ENCODE assay signal across 1 cellular context in the genomic region with DNA sequence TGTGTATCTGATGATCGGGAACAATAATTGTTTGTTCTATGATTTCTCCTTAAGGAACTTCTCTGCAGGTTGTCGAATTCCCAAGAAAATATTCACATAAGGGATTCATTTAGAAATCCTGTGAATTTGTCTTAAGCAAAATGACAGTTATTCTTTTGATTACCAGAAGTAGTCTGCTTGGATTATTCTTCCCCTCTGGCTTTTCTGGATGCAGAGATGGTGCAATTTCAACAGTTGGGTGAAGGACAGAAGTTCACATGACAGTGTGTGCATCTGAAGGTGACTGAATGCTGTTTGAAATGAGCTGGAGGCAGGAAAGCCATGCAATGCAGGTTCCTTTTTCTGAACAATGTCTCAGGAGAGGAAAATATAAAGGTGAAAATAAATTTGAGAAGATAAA.
TF ChIP-seq lines count a peak whose summit lies in the region.

No MANE protein-coding gene starts in this region.

TF ChIP-seq in HepG2, 621 proteins besides CTCF, POLR2A, EP300 and RAD21 (continued from another document and continues in another):
- TF ChIP-seq, protein P1, sequence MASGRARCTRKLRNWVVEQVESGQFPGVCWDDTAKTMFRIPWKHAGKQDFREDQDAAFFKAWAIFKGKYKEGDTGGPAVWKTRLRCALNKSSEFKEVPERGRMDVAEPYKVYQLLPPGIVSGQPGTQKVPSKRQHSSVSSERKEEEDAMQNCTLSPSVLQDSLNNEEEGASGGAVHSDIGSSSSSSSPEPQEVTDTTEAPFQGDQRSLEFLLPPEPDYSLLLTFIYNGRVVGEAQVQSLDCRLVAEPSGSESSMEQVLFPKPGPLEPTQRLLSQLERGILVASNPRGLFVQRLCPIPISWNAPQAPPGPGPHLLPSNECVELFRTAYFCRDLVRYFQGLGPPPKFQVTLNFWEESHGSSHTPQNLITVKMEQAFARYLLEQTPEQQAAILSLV (CRISPR knock-in tag; IDR thresholded peaks at IDR 0.05; ENCODE audit: borderline replicate concordance): no peak
- no peak for TF ChIP-seq ZNF335 (CRISPR knock-in tag; IDR thresholded peaks at IDR 0.05)
- peak; percentile 81 for TF ChIP-seq CEBPG (CRISPR knock-in tag; IDR thresholded peaks at IDR 0.05)
- no peak for TF ChIP-seq REXO4 (CRISPR knock-in tag; IDR thresholded peaks at IDR 0.05; ENCODE audit: borderline replicate concordance)
- no peak for TF ChIP-seq SRSF9 (IDR thresholded peaks at IDR 0.05; ENCODE audit: borderline replicate concordance, insufficient read depth, low read depth, low read length, poor library complexity, severe bottlenecking)
- no peak for TF ChIP-seq RCOR2 (CRISPR knock-in tag; IDR thresholded peaks at IDR 0.05)
- no peak for TF ChIP-seq ZNF780A (CRISPR knock-in tag; IDR thresholded peaks at IDR 0.05)
- TF ChIP-seq PAX8 (CRISPR knock-in tag; IDR thresholded peaks at IDR 0.05; ENCODE audit: borderline replicate concordance): no peak
- TF ChIP-seq ZNF326 (CRISPR knock-in tag; IDR thresholded peaks at IDR 0.05; ENCODE audit: borderline replicate concordance): no peak
- no peak for TF ChIP-seq ATF7-NPFF (CRISPR knock-in tag; IDR thresholded peaks at IDR 0.05; ENCODE audit: low read depth)
- no peak for TF ChIP-seq ZNF10 (CRISPR knock-in tag; IDR thresholded peaks at IDR 0.05; ENCODE audit: borderline replicate concordance, low read depth)
- no peak for TF ChIP-seq ZNF790 (CRISPR knock-in tag; IDR thresholded peaks at IDR 0.05; ENCODE audit: borderline replicate concordance)
- TF ChIP-seq ZNF343 (CRISPR knock-in tag; IDR thresholded peaks at IDR 0.05): no peak
- TF ChIP-seq HMG20B (CRISPR knock-in tag; conservative IDR thresholded peaks at IDR 0.05): no peak
- no peak for TF ChIP-seq ZFY (CRISPR knock-in tag; IDR thresholded peaks at IDR 0.05)
- no peak for TF ChIP-seq ZC3H13 (CRISPR knock-in tag; IDR thresholded peaks at IDR 0.05)
- TF ChIP-seq, protein P2, sequence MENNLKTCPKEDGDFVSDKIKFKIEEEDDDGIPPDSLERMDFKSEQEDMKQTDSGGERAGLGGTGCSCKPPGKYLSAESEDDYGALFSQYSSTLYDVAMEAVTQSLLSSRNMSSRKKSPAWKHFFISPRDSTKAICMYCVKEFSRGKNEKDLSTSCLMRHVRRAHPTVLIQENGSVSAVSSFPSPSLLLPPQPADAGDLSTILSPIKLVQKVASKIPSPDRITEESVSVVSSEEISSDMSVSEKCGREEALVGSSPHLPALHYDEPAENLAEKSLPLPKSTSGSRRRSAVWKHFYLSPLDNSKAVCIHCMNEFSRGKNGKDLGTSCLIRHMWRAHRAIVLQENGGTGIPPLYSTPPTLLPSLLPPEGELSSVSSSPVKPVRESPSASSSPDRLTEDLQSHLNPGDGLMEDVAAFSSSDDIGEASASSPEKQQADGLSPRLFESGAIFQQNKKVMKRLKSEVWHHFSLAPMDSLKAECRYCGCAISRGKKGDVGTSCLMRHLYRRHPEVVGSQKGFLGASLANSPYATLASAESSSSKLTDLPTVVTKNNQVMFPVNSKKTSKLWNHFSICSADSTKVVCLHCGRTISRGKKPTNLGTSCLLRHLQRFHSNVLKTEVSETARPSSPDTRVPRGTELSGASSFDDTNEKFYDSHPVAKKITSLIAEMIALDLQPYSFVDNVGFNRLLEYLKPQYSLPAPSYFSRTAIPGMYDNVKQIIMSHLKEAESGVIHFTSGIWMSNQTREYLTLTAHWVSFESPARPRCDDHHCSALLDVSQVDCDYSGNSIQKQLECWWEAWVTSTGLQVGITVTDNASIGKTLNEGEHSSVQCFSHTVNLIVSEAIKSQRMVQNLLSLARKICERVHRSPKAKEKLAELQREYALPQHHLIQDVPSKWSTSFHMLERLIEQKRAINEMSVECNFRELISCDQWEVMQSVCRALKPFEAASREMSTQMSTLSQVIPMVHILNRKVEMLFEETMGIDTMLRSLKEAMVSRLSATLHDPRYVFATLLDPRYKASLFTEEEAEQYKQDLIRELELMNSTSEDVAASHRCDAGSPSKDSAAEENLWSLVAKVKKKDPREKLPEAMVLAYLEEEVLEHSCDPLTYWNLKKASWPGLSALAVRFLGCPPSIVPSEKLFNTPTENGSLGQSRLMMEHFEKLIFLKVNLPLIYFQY (CRISPR knock-in tag; IDR thresholded peaks at IDR 0.05; ENCODE audit: borderline replicate concordance): no peak
- no peak for TF ChIP-seq SMC3 (IDR thresholded peaks at IDR 0.05; ENCODE audit: low read length)
- TF ChIP-seq MTF2 (CRISPR knock-in tag; IDR thresholded peaks at IDR 0.05; ENCODE audit: borderline replicate concordance): no peak
- no peak for TF ChIP-seq IRF2 (CRISPR knock-in tag; IDR thresholded peaks at IDR 0.05)
- TF ChIP-seq, protein P3, sequence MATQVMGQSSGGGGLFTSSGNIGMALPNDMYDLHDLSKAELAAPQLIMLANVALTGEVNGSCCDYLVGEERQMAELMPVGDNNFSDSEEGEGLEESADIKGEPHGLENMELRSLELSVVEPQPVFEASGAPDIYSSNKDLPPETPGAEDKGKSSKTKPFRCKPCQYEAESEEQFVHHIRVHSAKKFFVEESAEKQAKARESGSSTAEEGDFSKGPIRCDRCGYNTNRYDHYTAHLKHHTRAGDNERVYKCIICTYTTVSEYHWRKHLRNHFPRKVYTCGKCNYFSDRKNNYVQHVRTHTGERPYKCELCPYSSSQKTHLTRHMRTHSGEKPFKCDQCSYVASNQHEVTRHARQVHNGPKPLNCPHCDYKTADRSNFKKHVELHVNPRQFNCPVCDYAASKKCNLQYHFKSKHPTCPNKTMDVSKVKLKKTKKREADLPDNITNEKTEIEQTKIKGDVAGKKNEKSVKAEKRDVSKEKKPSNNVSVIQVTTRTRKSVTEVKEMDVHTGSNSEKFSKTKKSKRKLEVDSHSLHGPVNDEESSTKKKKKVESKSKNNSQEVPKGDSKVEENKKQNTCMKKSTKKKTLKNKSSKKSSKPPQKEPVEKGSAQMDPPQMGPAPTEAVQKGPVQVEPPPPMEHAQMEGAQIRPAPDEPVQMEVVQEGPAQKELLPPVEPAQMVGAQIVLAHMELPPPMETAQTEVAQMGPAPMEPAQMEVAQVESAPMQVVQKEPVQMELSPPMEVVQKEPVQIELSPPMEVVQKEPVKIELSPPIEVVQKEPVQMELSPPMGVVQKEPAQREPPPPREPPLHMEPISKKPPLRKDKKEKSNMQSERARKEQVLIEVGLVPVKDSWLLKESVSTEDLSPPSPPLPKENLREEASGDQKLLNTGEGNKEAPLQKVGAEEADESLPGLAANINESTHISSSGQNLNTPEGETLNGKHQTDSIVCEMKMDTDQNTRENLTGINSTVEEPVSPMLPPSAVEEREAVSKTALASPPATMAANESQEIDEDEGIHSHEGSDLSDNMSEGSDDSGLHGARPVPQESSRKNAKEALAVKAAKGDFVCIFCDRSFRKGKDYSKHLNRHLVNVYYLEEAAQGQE (IDR thresholded peaks at IDR 0.05; ENCODE audit: borderline replicate concordance in 1 of 2, low read depth in 1 of 2, low read length in 2 of 2): no peak
- 0 out of 2 replicates have a peak, but pooled peaks have one; percentile 36 for TF ChIP-seq RARA (CRISPR knock-in tag; IDR thresholded peaks at IDR 0.05)
- TF ChIP-seq, protein P4, sequence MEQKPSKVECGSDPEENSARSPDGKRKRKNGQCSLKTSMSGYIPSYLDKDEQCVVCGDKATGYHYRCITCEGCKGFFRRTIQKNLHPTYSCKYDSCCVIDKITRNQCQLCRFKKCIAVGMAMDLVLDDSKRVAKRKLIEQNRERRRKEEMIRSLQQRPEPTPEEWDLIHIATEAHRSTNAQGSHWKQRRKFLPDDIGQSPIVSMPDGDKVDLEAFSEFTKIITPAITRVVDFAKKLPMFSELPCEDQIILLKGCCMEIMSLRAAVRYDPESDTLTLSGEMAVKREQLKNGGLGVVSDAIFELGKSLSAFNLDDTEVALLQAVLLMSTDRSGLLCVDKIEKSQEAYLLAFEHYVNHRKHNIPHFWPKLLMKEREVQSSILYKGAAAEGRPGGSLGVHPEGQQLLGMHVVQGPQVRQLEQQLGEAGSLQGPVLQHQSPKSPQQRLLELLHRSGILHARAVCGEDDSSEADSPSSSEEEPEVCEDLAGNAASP (CRISPR knock-in tag; IDR thresholded peaks at IDR 0.05; ENCODE audit: borderline replicate concordance): no peak
- TF ChIP-seq ZNF256 (CRISPR knock-in tag; conservative IDR thresholded peaks at IDR 0.05): no peak
- TF ChIP-seq, protein P5, sequence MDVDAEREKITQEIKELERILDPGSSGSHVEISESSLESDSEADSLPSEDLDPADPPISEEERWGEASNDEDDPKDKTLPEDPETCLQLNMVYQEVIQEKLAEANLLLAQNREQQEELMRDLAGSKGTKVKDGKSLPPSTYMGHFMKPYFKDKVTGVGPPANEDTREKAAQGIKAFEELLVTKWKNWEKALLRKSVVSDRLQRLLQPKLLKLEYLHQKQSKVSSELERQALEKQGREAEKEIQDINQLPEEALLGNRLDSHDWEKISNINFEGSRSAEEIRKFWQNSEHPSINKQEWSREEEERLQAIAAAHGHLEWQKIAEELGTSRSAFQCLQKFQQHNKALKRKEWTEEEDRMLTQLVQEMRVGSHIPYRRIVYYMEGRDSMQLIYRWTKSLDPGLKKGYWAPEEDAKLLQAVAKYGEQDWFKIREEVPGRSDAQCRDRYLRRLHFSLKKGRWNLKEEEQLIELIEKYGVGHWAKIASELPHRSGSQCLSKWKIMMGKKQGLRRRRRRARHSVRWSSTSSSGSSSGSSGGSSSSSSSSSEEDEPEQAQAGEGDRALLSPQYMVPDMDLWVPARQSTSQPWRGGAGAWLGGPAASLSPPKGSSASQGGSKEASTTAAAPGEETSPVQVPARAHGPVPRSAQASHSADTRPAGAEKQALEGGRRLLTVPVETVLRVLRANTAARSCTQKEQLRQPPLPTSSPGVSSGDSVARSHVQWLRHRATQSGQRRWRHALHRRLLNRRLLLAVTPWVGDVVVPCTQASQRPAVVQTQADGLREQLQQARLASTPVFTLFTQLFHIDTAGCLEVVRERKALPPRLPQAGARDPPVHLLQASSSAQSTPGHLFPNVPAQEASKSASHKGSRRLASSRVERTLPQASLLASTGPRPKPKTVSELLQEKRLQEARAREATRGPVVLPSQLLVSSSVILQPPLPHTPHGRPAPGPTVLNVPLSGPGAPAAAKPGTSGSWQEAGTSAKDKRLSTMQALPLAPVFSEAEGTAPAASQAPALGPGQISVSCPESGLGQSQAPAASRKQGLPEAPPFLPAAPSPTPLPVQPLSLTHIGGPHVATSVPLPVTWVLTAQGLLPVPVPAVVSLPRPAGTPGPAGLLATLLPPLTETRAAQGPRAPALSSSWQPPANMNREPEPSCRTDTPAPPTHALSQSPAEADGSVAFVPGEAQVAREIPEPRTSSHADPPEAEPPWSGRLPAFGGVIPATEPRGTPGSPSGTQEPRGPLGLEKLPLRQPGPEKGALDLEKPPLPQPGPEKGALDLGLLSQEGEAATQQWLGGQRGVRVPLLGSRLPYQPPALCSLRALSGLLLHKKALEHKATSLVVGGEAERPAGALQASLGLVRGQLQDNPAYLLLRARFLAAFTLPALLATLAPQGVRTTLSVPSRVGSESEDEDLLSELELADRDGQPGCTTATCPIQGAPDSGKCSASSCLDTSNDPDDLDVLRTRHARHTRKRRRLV (CRISPR knock-in tag; IDR thresholded peaks at IDR 0.05): no peak
- TF ChIP-seq, protein P6, sequence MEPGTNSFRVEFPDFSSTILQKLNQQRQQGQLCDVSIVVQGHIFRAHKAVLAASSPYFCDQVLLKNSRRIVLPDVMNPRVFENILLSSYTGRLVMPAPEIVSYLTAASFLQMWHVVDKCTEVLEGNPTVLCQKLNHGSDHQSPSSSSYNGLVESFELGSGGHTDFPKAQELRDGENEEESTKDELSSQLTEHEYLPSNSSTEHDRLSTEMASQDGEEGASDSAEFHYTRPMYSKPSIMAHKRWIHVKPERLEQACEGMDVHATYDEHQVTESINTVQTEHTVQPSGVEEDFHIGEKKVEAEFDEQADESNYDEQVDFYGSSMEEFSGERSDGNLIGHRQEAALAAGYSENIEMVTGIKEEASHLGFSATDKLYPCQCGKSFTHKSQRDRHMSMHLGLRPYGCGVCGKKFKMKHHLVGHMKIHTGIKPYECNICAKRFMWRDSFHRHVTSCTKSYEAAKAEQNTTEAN (CRISPR knock-in tag; conservative IDR thresholded peaks at IDR 0.05): no peak
- no peak for TF ChIP-seq GPN1 (CRISPR knock-in tag; IDR thresholded peaks at IDR 0.05; ENCODE audit: borderline replicate concordance)
- TF ChIP-seq FOXM1 (CRISPR knock-in tag; IDR thresholded peaks at IDR 0.05): no peak
- TF ChIP-seq CEBPB (IDR thresholded peaks at IDR 0.05; ENCODE audit: borderline replicate concordance, low read depth, low read length): peak; percentile 76; the same call in 1 of the 2 replicates
- TF ChIP-seq, protein P7, sequence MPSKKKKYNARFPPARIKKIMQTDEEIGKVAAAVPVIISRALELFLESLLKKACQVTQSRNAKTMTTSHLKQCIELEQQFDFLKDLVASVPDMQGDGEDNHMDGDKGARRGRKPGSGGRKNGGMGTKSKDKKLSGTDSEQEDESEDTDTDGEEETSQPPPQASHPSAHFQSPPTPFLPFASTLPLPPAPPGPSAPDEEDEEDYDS (CRISPR knock-in tag; IDR thresholded peaks at IDR 0.05): 0 out of 2 replicates have a peak, but pooled peaks have one; percentile 16
- peak; percentile 62 for TF ChIP-seq HNF4A (CRISPR knock-in tag; IDR thresholded peaks at IDR 0.05)
- TF ChIP-seq GTF3A (CRISPR knock-in tag; conservative IDR thresholded peaks at IDR 0.05): no peak
- TF ChIP-seq ATF7 (IDR thresholded peaks at IDR 0.05): no peak
- TF ChIP-seq ATF7 (CRISPR knock-in tag; IDR thresholded peaks at IDR 0.05): no peak
- no peak for TF ChIP-seq ZNF20 (CRISPR knock-in tag; IDR thresholded peaks at IDR 0.05)
- TF ChIP-seq ARNTL (CRISPR knock-in tag; IDR thresholded peaks at IDR 0.05): no peak
- TF ChIP-seq ARNT2 (CRISPR knock-in tag; IDR thresholded peaks at IDR 0.05; ENCODE audit: low read depth): no peak
- no peak for TF ChIP-seq ZNF446 (CRISPR knock-in tag; IDR thresholded peaks at IDR 0.05)
- peak; percentile 22; the same call in 1 of the 2 replicates for TF ChIP-seq SAP130 (CRISPR knock-in tag; IDR thresholded peaks at IDR 0.05; ENCODE audit: low read depth)
- no peak for TF ChIP-seq ZNF224 (CRISPR knock-in tag; IDR thresholded peaks at IDR 0.05)
- no peak for TF ChIP-seq TOE1 (CRISPR knock-in tag; IDR thresholded peaks at IDR 0.05)
- TF ChIP-seq, protein P8, sequence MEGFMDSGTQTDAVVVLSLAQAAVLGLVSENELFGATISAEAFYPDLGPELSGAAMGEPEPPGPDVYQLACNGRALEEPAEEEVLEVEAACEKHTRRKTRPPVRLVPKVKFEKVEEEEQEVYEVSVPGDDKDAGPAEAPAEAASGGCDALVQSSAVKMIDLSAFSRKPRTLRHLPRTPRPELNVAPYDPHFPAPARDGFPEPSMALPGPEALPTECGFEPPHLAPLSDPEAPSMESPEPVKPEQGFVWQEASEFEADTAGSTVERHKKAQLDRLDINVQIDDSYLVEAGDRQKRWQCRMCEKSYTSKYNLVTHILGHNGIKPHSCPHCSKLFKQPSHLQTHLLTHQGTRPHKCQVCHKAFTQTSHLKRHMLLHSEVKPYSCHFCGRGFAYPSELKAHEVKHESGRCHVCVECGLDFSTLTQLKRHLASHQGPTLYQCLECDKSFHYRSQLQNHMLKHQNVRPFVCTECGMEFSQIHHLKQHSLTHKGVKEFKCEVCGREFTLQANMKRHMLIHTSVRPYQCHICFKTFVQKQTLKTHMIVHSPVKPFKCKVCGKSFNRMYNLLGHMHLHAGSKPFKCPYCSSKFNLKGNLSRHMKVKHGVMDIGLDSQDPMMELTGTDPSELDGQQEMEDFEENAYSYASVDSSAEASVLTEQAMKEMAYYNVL (CRISPR knock-in tag; IDR thresholded peaks at IDR 0.05; ENCODE audit: borderline replicate concordance): no peak
- no peak for TF ChIP-seq CBX2 (IDR thresholded peaks at IDR 0.05; ENCODE audit: low read depth, low read length)
- TF ChIP-seq CBX2 (CRISPR knock-in tag; IDR thresholded peaks at IDR 0.05; ENCODE audit: low read depth): no peak
- no peak for TF ChIP-seq SP4 (CRISPR knock-in tag; IDR thresholded peaks at IDR 0.05)
- TF ChIP-seq ZNF772 (CRISPR knock-in tag; IDR thresholded peaks at IDR 0.05): no peak
- no peak for TF ChIP-seq ZNF605 (CRISPR knock-in tag; IDR thresholded peaks at IDR 0.05)
- TF ChIP-seq ZNF331 (CRISPR knock-in tag; IDR thresholded peaks at IDR 0.05): no peak
- TF ChIP-seq GATAD2A (CRISPR knock-in tag; IDR thresholded peaks at IDR 0.05): peak; percentile 29; the same call in 1 of the 2 replicates
